In genomic region chr11:43639224-43639623, GRCh38 we compare ENCODE assay signal across 19 cellular contexts. TPM values are rescaled to one million over a fixed set of nuclear protein-coding genes. Genes with fewer than 3 reads are reported as not detected.
A peak's percentile ranks its signal among the peaks of the same experiment; 100 is the strongest.
DNase-seq lines count a peak whose midpoint lies in the region; ATAC-seq and TF ChIP-seq lines count a peak whose summit lies in the region.
"Had no signal": no experiment of that assay in that cellular context is flagged by ENCODE, and none has a peak within 500 bp of the region (broad histone marks: within the 10 kb centered on the region; RNA-seq: fewer than 3 reads in every experiment).

No MANE protein-coding gene starts in this region.

- no peaks in the 10 kb centered on the region for H3K9me3 Mint-ChIP-seq in neural progenitor cell
- H3K9me3 Mint-ChIP-seq: CD8-positive, alpha-beta T cell had no signal

- peaks cover 4% of the 10 kb centered on the region for H3K27me3 Mint-ChIP-seq in neural progenitor cell (ENCODE audit: insufficient read depth, low read depth)

- H3K4me1 Mint-ChIP-seq in neural progenitor cell, result peaks cover 4% of the 10 kb centered on the region

- H3K9ac ChIP-seq in HUES48 (ENCODE audit: low read depth, low read length) (peak overlapping the region; percentile 10; the same call in 1 of the 2 replicates), neural progenitor cell (no peak overlapping the region)
- H3K9ac ChIP-seq: BLaER1 had no signal

- no peaks in the 10 kb centered on the region for H3K36me3 Mint-ChIP-seq in neural progenitor cell
- H3K36me3 Mint-ChIP-seq: CD4-positive, CD25-positive, alpha-beta regulatory T cell had no signal

- no peaks in the 10 kb centered on the region for H3F3A ChIP-seq in neural progenitor cell (ENCODE audit: low read depth)

- H3K36me3 ChIP-seq in HUES48 (ENCODE audit: control insufficient read depth, insufficient read depth, low read length), result no peaks in the 10 kb centered on the region
- H3K36me3 ChIP-seq in neural progenitor cell, result no peaks in the 10 kb centered on the region
- H3K36me3 ChIP-seq: BLaER1 had no signal

- H2AFZ ChIP-seq in neural progenitor cell (replicated peaks), result peak overlapping the region; percentile 54

- H3K27ac ChIP-seq in HUES48 (ENCODE audit: low read depth, low read length), result no peak overlapping the region
- no peak overlapping the region for H3K27ac ChIP-seq in neural progenitor cell
- H3K27ac ChIP-seq: 22Rv1, BLaER1, C4-2B had no signal

- peak; percentile 5 for DNase-seq in DMS 273 (lab: John Stamatoyannopoulos, UW; ENCODE audit: unreplicated experiment)
- no peak for DNase-seq in DMS 273 treated with DMSO at 0.1 percent for 48 hours (lab: John Stamatoyannopoulos, UW)
- peak; percentile 23 for DNase-seq in cerebellar cortex (ENCODE audit: low spot score)
- no peak for DNase-seq in neural progenitor cell (ENCODE audit: low spot score)
- DNase-seq in stimulated activated CD4-positive, alpha-beta T cell treated with anti-CD3 and anti-CD28 coated beads, Interleukin-4, amount 100 ng/mL, for 24 hours, result no peak
- no peak for DNase-seq in midbrain (lab: John Stamatoyannopoulos, UW)
- DNase-seq: Caco-2; CD4-positive, CD25-positive, alpha-beta regulatory T cell; CD8-positive, alpha-beta T cell; DMS53; DMS79 treated with DMSO at 0.1 percent for 48 hours; GF-D8; HCEC 1CT had no signal

- TF ChIP-seq CTCF in neural progenitor cell (IDR thresholded peaks at IDR 0.05), result no peak

- peaks cover 2% of the 10 kb centered on the region for H3K79me2 ChIP-seq in neural progenitor cell (ENCODE audit: low read depth)

- no peak for ATAC-seq in GM18520 (IDR thresholded peaks at IDR 0.05; ENCODE audit: unreplicated experiment)
- ATAC-seq: CD8-positive, alpha-beta T cell had no signal

- H3K4me2 ChIP-seq in neural progenitor cell, result peak overlapping the region; percentile 25
- H3K4me2 ChIP-seq: BLaER1 had no signal

- H3K4me1 ChIP-seq in HUES48 (ENCODE audit: control insufficient read depth, insufficient read depth, low read length) (peaks cover 15% of the 10 kb centered on the region), neural progenitor cell (peaks cover 9% of the 10 kb centered on the region)
- H3K4me1 ChIP-seq: BLaER1, Caco-2 had no signal

- H3K4me3 Mint-ChIP-seq in neural progenitor cell, result no peak overlapping the region
- H3K4me3 Mint-ChIP-seq: B cell; CD8-positive, alpha-beta T cell had no signal

- no peak overlapping the region for H3K4me3 ChIP-seq in HUES48 (ENCODE audit: low read depth, low read length)
- H3K4me3 ChIP-seq in neural progenitor cell, result no peak overlapping the region
- H3K4me3 ChIP-seq: BLaER1 had no signal

- H3K27me3 ChIP-seq in HUES48 (ENCODE audit: control insufficient read depth, insufficient read depth, low read length), result peaks cover 3% of the 10 kb centered on the region; the same call in 1 of the 2 replicates
- H3K27me3 ChIP-seq in neural progenitor cell, result peaks cover 38% of the 10 kb centered on the region
- H3K27me3 ChIP-seq: BLaER1 had no signal

- H3K9me3 ChIP-seq in HUES48 (ENCODE audit: control insufficient read depth, insufficient read depth, low read length) (no peaks in the 10 kb centered on the region), neural progenitor cell (ENCODE audit: low read depth) (no peaks in the 10 kb centered on the region)
- H3K9me3 ChIP-seq: BLaER1, Caco-2 had no signal

- no peak overlapping the region for H3K27ac Mint-ChIP-seq in neural progenitor cell
- H3K27ac Mint-ChIP-seq: B cell; CD4-positive, CD25-positive, alpha-beta regulatory T cell; CD8-positive, alpha-beta T cell had no signal

- H4K20me1 ChIP-seq in neural progenitor cell (ENCODE audit: low read depth), result no peaks in the 10 kb centered on the region
- H4K20me1 ChIP-seq: BLaER1 had no signal

RNA-seq across cellular contexts. Expression of gene HSD17B12, which starts 41.3 kb away (rescaled TPM):
- total RNA-seq in neural progenitor cell (ENCODE audit: low replicate concordance), result 72.5 and 102 TPM in 2 replicates

Comparison
In these comparisons a context has a peak if more than half of its experiments do, and no peak if none do; other contexts are left out.
1. DNase-seq: peak in DMS 273 (single experiment) and cerebellar cortex (single experiment); none in DMS 273 treated with DMSO at 0.1 percent for 48 hours (single experiment), neural progenitor cell (single experiment), stimulated activated CD4-positive, alpha-beta T cell treated with anti-CD3 and anti-CD28 coated beads, Interleukin-4, amount 100 ng/mL, for 24 hours (single experiment) and midbrain (single experiment).